Comparison of ENCODE assay signal across 8 cellular contexts in genomic region chr5:53031695-53032096, GRCh38. TPM values are rescaled to one million over a fixed set of nuclear protein-coding genes. Genes with fewer than 3 reads are reported as not detected.
DNase-seq lines count a peak whose midpoint lies in the region; ATAC-seq and TF ChIP-seq lines count a peak whose summit lies in the region.

No MANE protein-coding gene starts in this region.

- WGBS in right cardiac atrium, result 49% methylated on average over 4 of the region's 4 CpGs
- 21 to 30% methylated on average over 4 of the region's 4 CpGs for WGBS in upper lobe of left lung, 2 donors

- peak overlapping the region; percentile 24 for H3K4me3 Mint-ChIP-seq in activated T-helper 17 cell treated with anti-CD3 and anti-CD28 coated beads, Interleukin-2, amount 50 U/mL, for 72 hours

- no peaks in the 10 kb centered on the region for H3K9me3 Mint-ChIP-seq in activated T-helper 17 cell treated with anti-CD3 and anti-CD28 coated beads, Interleukin-2, amount 50 U/mL, for 72 hours

- H4K20me1 ChIP-seq in OCI-LY7 (ENCODE audit: insufficient read depth, low read length), result no peaks in the 10 kb centered on the region

- H3K79me2 ChIP-seq in OCI-LY7 (ENCODE audit: insufficient read depth, low read depth, low read length), result no peaks in the 10 kb centered on the region

- intact Hi-C loops in right cardiac atrium (cut with DNase I), result no loop called here
- intact Hi-C loops in OCI-LY7 (cut with micrococcal nuclease; ENCODE audit: unreplicated experiment), result no loop called here

- H3K9me3 ChIP-seq in right cardiac atrium (ENCODE audit: control insufficient read depth, low read length) (no peaks in the 10 kb centered on the region), upper lobe of left lung (no peaks in the 10 kb centered on the region), OCI-LY7 (ENCODE audit: low read length) (no peaks in the 10 kb centered on the region)

- TF ChIP-seq EP300 in upper lobe of left lung (IDR thresholded peaks at IDR 0.05), result peak in 2 of 4 donors; percentile 31 to 73

- POLR2A ChIA-PET in OCI-LY7 (lab: Charles Lee), result interaction anchor here (1.4 to 2.3 kb wide), 2 partner anchors 7 to 10 kb away, joined by 5 to 8 read pairs; no protein-coding TSS in a partner anchor

- no peaks in the 10 kb centered on the region for H3K27me3 ChIP-seq in right cardiac atrium (ENCODE audit: control insufficient read depth, insufficient read depth)
- no peaks in the 10 kb centered on the region for H3K27me3 ChIP-seq in upper lobe of left lung

- H3K4me1 ChIP-seq in right cardiac atrium (ENCODE audit: control insufficient read depth, insufficient read depth, low read length), result no peaks in the 10 kb centered on the region
- peaks cover 19 to 35% (median 26%) of the 10 kb centered on the region in 4 donors for H3K4me1 ChIP-seq in upper lobe of left lung
- H3K4me1 ChIP-seq in OCI-LY7 (ENCODE audit: insufficient read depth, low read length, poor library complexity, severe bottlenecking), result no peaks in the 10 kb centered on the region

- H3K4me3 ChIP-seq in right cardiac atrium (ENCODE audit: low read length) (no peak overlapping the region), upper lobe of left lung (no peak overlapping the region), OCI-LY7 (ENCODE audit: low read depth, low read length, poor library complexity, severe bottlenecking) (no peak overlapping the region)

- TF ChIP-seq POLR2A in upper lobe of left lung (IDR thresholded peaks at IDR 0.05), result no peak

- BruUV-seq in OCI-LY7 (replicated peaks; lab: Mats Ljungman, UMichigan), result no TSS peak

- CTCF ChIA-PET in OCI-LY7 (lab: Charles Lee; ENCODE audit: unreplicated experiment), result no interaction called here

- TF ChIP-seq CTCF in upper lobe of left lung (IDR thresholded peaks at IDR 0.05), result no peak
- TF ChIP-seq CTCF in OCI-LY7 (conservative IDR thresholded peaks at IDR 0.05; ENCODE audit: low read length), result no peak

- DNase-seq in activated naive CD4-positive, alpha-beta T cell treated with Interleukin-2 at 50 U/mL for 16 hours, result peak; percentile 20
- DNase-seq in activated naive CD4-positive, alpha-beta T cell (lab: John Stamatoyannopoulos, UW), result no peak
- DNase-seq in right cardiac atrium (no peak), upper lobe of left lung (no peak), OCI-LY7 (ENCODE audit: low spot score) (no peak), epidermal melanocyte (ENCODE audit: insufficient read length, low spot score) (no peak)

- H3K27ac ChIP-seq in right cardiac atrium (ENCODE audit: low read length) (peak overlapping the region; percentile 24), upper lobe of left lung (peak overlapping the region; percentile 51 to 81 (median 68)), OCI-LY7 (ENCODE audit: low read depth, low read length, poor library complexity, severe bottlenecking) (no peak overlapping the region)

- no peaks in the 10 kb centered on the region for H3K36me3 Mint-ChIP-seq in activated T-helper 17 cell treated with anti-CD3 and anti-CD28 coated beads, Interleukin-2, amount 50 U/mL, for 72 hours (ENCODE audit: low read depth)

- no peak overlapping the region for H3K4me2 ChIP-seq in OCI-LY7 (ENCODE audit: low read length)

- H3K36me3 ChIP-seq in upper lobe of left lung, result no peaks in the 10 kb centered on the region
- H3K36me3 ChIP-seq in OCI-LY7 (ENCODE audit: insufficient read depth, low read length), result no peaks in the 10 kb centered on the region

- H3K27ac Mint-ChIP-seq in activated T-helper 17 cell treated with anti-CD3 and anti-CD28 coated beads, Interleukin-2, amount 50 U/mL, for 72 hours, result peak overlapping the region; percentile 73

- peaks cover 15% of the 10 kb centered on the region for H3K4me1 Mint-ChIP-seq in activated T-helper 17 cell treated with anti-CD3 and anti-CD28 coated beads, Interleukin-2, amount 50 U/mL, for 72 hours

- H2AFZ ChIP-seq in OCI-LY7 (ENCODE audit: low read length), result no peak overlapping the region

- no peaks in the 10 kb centered on the region for H3K9me2 ChIP-seq in OCI-LY7 (ENCODE audit: insufficient read depth, low read length)

- peak; percentile 91 for ATAC-seq in activated T-helper 17 cell treated with anti-CD3 and anti-CD28 coated beads, Interleukin-2, amount 50 U/mL, for 72 hours (replicated peaks)
- ATAC-seq in right cardiac atrium (peak; percentile 50 to 85), upper lobe of left lung (ENCODE audit: low FRiP score in 2 of 2) (peak; percentile 55 to 69), GM21367 (IDR thresholded peaks at IDR 0.05; ENCODE audit: unreplicated experiment) (no peak)

- no peaks in the 10 kb centered on the region for H3K27me3 Mint-ChIP-seq in activated T-helper 17 cell treated with anti-CD3 and anti-CD28 coated beads, Interleukin-2, amount 50 U/mL, for 72 hours

RNA-seq across cellular contexts. Expression of gene ITGA2, which starts 42.5 kb away (rescaled TPM):
- 1 to 10 TPM; 2.3 to 8.6 TPM for total RNA-seq in activated T-helper 17 cell treated with anti-CD3 and anti-CD28 coated beads, Interleukin-2, amount 50 U/mL, for 72 hours
- total RNA-seq in right cardiac atrium, result 1 to 10 TPM; 1.3 to 5.2 (median 1.8) TPM
- 0.50 TPM for polyA plus RNA-seq in right cardiac atrium
- total RNA-seq in upper lobe of left lung, result 10 to 100 TPM in 4 of 6 donors, 1 to 10 TPM in 2; 4.2 to 45.8 (median 13.7) TPM
- total RNA-seq in OCI-LY7 (2014; rRNA removed; shearing (Covaris generic)), result not detected in 2 replicates
- 0.09 TPM in 1 of 2 replicates, not detected in the other for total RNA-seq in OCI-LY7 (2022)
